ENCODE assay signal across 10 cellular contexts in the genomic region with DNA sequence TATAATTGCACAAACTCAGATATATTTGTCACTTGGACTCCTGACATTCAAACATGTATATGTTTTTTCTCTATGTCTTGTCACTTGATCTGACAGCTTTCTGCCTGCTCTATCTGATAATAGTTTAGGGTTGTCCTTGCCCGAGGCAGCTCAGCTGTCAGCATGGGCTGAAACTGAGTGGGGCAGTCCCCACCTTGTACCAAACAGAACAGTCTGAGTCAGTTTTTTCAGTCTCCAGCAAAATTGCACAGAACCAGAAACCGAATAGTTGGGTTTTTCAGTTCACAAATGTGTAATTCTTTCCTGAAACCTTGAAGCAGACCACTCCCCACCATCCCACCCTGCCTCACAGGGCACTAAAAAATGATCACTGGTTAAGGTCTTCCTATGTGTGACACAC. TPM values are rescaled to one million over a fixed set of nuclear protein-coding genes. Genes with fewer than 3 reads are reported as not detected.
A peak's percentile ranks its signal among the peaks of the same experiment; 100 is the strongest.
DNase-seq lines count a peak whose midpoint lies in the region; ATAC-seq and TF ChIP-seq lines count a peak whose summit lies in the region.
"Had no signal": no experiment of that assay in that cellular context is flagged by ENCODE, and none has a peak within 500 bp of the region (broad histone marks: within the 10 kb centered on the region; RNA-seq: fewer than 3 reads in every experiment).

No MANE protein-coding gene starts in this region.

- peaks cover 4 to 5% of the 10 kb centered on the region in 2 donors for H3K4me1 ChIP-seq in gastrocnemius medialis

- TF ChIP-seq CTCF in gastrocnemius medialis (IDR thresholded peaks at IDR 0.05 in 4 of 5, conservative IDR thresholded peaks at IDR 0.05 in 1 of 5) (no peak), RWPE1 (conservative IDR thresholded peaks at IDR 0.05; ENCODE audit: low read depth) (no peak)

- H3K9me3 ChIP-seq in gastrocnemius medialis, result no peaks in the 10 kb centered on the region

- POLR2A ChIA-PET in RWPE1 (lab: Yijun Ruan, JAX; ENCODE audit: low non-redundant PET), result no interaction called here

- in situ Hi-C loops in gastrocnemius medialis (cut with MboI; ENCODE audit: low sequenced_read_pairs in 4 of 4), result no loop called here

- H3K27ac ChIP-seq in gastrocnemius medialis (no peak overlapping the region), RWPE1 (no peak overlapping the region)

- intact Hi-C loops in gastrocnemius medialis (cut with DNase I; ENCODE audit: low total_unique reads), result no loop called here

- no peak overlapping the region for H3K4me3 ChIP-seq in gastrocnemius medialis

- DNase-seq in activated CD4-positive, alpha-beta T cell treated with anti-CD3 and anti-CD28 coated beads, Interleukin-2, amount 50 U/mL, for 48 hours, result peak; percentile 65 to 68
- no peak for DNase-seq in activated CD4-positive, alpha-beta T cell treated with anti-CD3 and anti-CD28 coated beads for 4 hours
- peak in 2 of 3 donors; percentile 35 to 47 for DNase-seq in stimulated activated CD4-positive, alpha-beta T cell treated with anti-CD3 and anti-CD28 coated beads, TNF-alpha, amount 100 ng/mL, for 48 hours (ENCODE audit: low read depth in 3 of 3)
- no peak for DNase-seq in 8988T
- DNase-seq in gastrocnemius medialis, result no peak
- DNase-seq in RWPE1 (ENCODE audit: low spot score), result no peak
- DNase-seq: NCI-H187 treated with DMSO at 0.1 percent for 48 hours had no signal

- CTCF ChIA-PET in RWPE1 (lab: Yijun Ruan, JAX), result interaction anchor here (0.6 to 1.0 kb wide), 2 partner anchors 19 to 34 kb away, joined by 3 to 4 read pairs; no protein-coding TSS in a partner anchor

- H3K27me3 ChIP-seq in gastrocnemius medialis, result peaks cover 75 to 87% (median 78%) of the 10 kb centered on the region in 3 donors

- no peaks in the 10 kb centered on the region for H3K36me3 ChIP-seq in gastrocnemius medialis

- peak; percentile 98 for ATAC-seq in GM21737 (IDR thresholded peaks at IDR 0.05; ENCODE audit: unreplicated experiment)
- ATAC-seq in HG03469 (IDR thresholded peaks at IDR 0.05; ENCODE audit: unreplicated experiment), result peak; percentile 98
- no peak for ATAC-seq in gastrocnemius medialis

- no peak for TF ChIP-seq POLR2A in gastrocnemius medialis (IDR thresholded peaks at IDR 0.05)

RNA-seq across cellular contexts. Expression of gene HAND1, which starts 9.5 kb away (rescaled TPM):
- total RNA-seq in gastrocnemius medialis, result not detected
- total RNA-seq: T-helper 2 cell treated with Interferon-gamma antibody and Interleukin-4, amounts not matched to agents 100 ng/mL and 5 ng/mL, for 36 hours had no signal

RNA-seq across cellular contexts. Expression of gene SAP30L, which starts 41.7 kb away (rescaled TPM):
- total RNA-seq in gastrocnemius medialis, result 10 to 100 TPM; 18.8 to 35.6 (median 25.5) TPM

Comparison
In these comparisons a context has a peak if more than half of its experiments do, and no peak if none do; other contexts are left out.
1. DNase-seq: peak in activated CD4-positive, alpha-beta T cell treated with anti-CD3 and anti-CD28 coated beads, Interleukin-2, amount 50 U/mL, for 48 hours (2 of 2) and stimulated activated CD4-positive, alpha-beta T cell treated with anti-CD3 and anti-CD28 coated beads, TNF-alpha, amount 100 ng/mL, for 48 hours (2 of 3); none in activated CD4-positive, alpha-beta T cell treated with anti-CD3 and anti-CD28 coated beads for 4 hours (0 of 2), 8988T (single experiment), gastrocnemius medialis (0 of 2) and RWPE1 (single experiment).
2. ATAC-seq: peak in GM21737 (single experiment) and HG03469 (single experiment); none in gastrocnemius medialis (0 of 2).